9 cellular contexts compared by ENCODE assay signal in the genomic region with DNA sequence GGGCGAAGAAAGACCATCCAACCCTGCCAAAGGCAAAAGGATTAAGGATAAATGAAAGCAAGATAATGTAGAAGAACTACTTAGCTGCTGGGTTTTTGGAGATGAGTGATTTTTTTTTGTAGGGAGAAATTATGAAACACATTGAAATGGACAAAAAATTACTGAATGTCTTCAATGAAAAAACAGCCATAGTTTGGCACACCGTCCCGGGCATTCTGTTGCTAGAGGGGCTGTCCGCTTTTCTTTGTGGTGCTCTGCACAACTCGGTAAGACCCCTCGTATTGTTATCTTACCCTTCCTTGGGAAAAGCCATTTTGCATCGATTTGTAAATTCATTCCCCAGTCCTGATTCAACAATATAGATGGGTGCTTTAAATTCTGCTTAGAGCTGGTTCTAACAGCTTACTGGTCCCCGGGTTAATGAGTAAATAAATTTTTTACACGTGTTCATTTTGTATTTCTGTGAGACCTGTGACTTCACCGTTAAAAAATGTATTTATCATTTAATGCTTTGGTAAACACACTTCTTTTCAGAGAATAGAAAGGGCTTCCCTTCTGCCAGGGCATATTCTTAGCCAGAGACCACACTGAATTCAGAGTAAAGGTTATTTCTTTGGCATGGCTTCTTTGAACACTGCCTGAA. TPM values are rescaled to one million over a fixed set of nuclear protein-coding genes. Genes with fewer than 3 reads are reported as not detected.
DNase-seq lines count a peak whose midpoint lies in the region; ATAC-seq and TF ChIP-seq lines count a peak whose summit lies in the region.
"Had no signal": no experiment of that assay in that cellular context is flagged by ENCODE, and none has a peak within 500 bp of the region (broad histone marks: within the 10 kb centered on the region; RNA-seq: fewer than 3 reads in every experiment).

No MANE protein-coding gene starts in this region.

- H3K4me3 ChIP-seq in upper lobe of right lung, result peak overlapping the region; percentile 84

- H3K4me1 Mint-ChIP-seq in nephron progenitor cell, result peaks cover 22% of the 10 kb centered on the region

- H3K36me3 Mint-ChIP-seq in nephron progenitor cell (ENCODE audit: low read depth), result peaks cover 4% of the 10 kb centered on the region
- H3K36me3 Mint-ChIP-seq: naive B cell had no signal

- H3K9me3 ChIP-seq in upper lobe of right lung, result no peaks in the 10 kb centered on the region

- peaks cover 34% of the 10 kb centered on the region for H3K4me1 ChIP-seq in upper lobe of right lung

- H3K27ac ChIP-seq in VCaP, result peak overlapping the region; percentile 94
- peak overlapping the region; percentile 98 for H3K27ac ChIP-seq in upper lobe of right lung

- ATAC-seq in upper lobe of right lung (no peak), left lobe of liver (no peak), HG03520 (IDR thresholded peaks at IDR 0.05; ENCODE audit: unreplicated experiment) (no peak)

- H3K27me3 Mint-ChIP-seq in nephron progenitor cell (ENCODE audit: low read depth, poor library complexity), result peaks cover 29% of the 10 kb centered on the region

- DNase-seq in NCI-H82 (lab: John Stamatoyannopoulos, UW) (peak; percentile 59), NCI-H82 treated with DMSO at 0.1 percent for 48 hours (lab: John Stamatoyannopoulos, UW; ENCODE audit: unreplicated experiment) (no peak), kidney glomerular epithelial cell (lab: John Stamatoyannopoulos, UW) (peak; percentile 90), upper lobe of right lung (no peak), left lobe of liver (ENCODE audit: low spot score) (no peak), nephron progenitor cell (no peak)

- H3K27me3 ChIP-seq in upper lobe of right lung, result no peaks in the 10 kb centered on the region

- no peak for TF ChIP-seq CTCF in VCaP (conservative IDR thresholded peaks at IDR 0.05)
- no peak for TF ChIP-seq CTCF in upper lobe of right lung (IDR thresholded peaks at IDR 0.05)
- TF ChIP-seq CTCF in nephron progenitor cell (IDR thresholded peaks at IDR 0.05), result no peak

- no peak overlapping the region for H3K4me3 Mint-ChIP-seq in nephron progenitor cell
- H3K4me3 Mint-ChIP-seq: naive B cell had no signal

- no peaks in the 10 kb centered on the region for H3K36me3 ChIP-seq in upper lobe of right lung

- intact Hi-C loops in upper lobe of right lung (cut with DNase I), result no loop called here

- no peaks in the 10 kb centered on the region for H3K9me3 Mint-ChIP-seq in nephron progenitor cell

- no peak overlapping the region for H3K27ac Mint-ChIP-seq in nephron progenitor cell
- H3K27ac Mint-ChIP-seq: naive B cell had no signal

RNA-seq across cellular contexts. Expression of a gene that starts 0.9 kb away (rescaled TPM):
- total RNA-seq in upper lobe of right lung, result 245 TPM
- total RNA-seq in left lobe of liver, result 120 TPM

RNA-seq across cellular contexts. Expression of a gene that starts 39.9 kb away (rescaled TPM):
- 11.7 TPM for total RNA-seq in upper lobe of right lung
- 0.08 TPM for total RNA-seq in left lobe of liver

Comparison
In these comparisons a context has a peak if more than half of its experiments do, and no peak if none do; other contexts are left out.
1. DNase-seq: peak in NCI-H82 (single experiment) and kidney glomerular epithelial cell (single experiment); none in NCI-H82 treated with DMSO at 0.1 percent for 48 hours (single experiment), upper lobe of right lung (single experiment), left lobe of liver (single experiment) and nephron progenitor cell (single experiment).
2. RNA of a gene that starts 39.9 kb away (total RNA-seq): 11.7 TPM in upper lobe of right lung (single experiment); 0.08 TPM in left lobe of liver (single experiment); every median in the first group is over 10 times any median in the second.